Comparison of ENCODE assay signal across 1 cellular context in genomic region chr3:147049901-147050300, GRCh38.
TF ChIP-seq lines count a peak whose summit lies in the region.

No MANE protein-coding gene starts in this region.

TF ChIP-seq in GM23338, 12 proteins besides CTCF, POLR2A, EP300 and RAD21 (continued from another document):
- TF ChIP-seq ZNF462 (CRISPR knock-in tag; IDR thresholded peaks at IDR 0.05) (no peak), ZNF331 (CRISPR knock-in tag; IDR thresholded peaks at IDR 0.05; ENCODE audit: low read depth) (no peak), STAT1 (IDR thresholded peaks at IDR 0.05; ENCODE audit: unreplicated experiment) (no peak)
- TF ChIP-seq, protein P1, sequence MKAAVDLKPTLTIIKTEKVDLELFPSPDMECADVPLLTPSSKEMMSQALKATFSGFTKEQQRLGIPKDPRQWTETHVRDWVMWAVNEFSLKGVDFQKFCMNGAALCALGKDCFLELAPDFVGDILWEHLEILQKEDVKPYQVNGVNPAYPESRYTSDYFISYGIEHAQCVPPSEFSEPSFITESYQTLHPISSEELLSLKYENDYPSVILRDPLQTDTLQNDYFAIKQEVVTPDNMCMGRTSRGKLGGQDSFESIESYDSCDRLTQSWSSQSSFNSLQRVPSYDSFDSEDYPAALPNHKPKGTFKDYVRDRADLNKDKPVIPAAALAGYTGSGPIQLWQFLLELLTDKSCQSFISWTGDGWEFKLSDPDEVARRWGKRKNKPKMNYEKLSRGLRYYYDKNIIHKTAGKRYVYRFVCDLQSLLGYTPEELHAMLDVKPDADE (IDR thresholded peaks at IDR 0.05), result no peak
